8 cellular contexts compared by ENCODE assay signal in the genomic region with DNA sequence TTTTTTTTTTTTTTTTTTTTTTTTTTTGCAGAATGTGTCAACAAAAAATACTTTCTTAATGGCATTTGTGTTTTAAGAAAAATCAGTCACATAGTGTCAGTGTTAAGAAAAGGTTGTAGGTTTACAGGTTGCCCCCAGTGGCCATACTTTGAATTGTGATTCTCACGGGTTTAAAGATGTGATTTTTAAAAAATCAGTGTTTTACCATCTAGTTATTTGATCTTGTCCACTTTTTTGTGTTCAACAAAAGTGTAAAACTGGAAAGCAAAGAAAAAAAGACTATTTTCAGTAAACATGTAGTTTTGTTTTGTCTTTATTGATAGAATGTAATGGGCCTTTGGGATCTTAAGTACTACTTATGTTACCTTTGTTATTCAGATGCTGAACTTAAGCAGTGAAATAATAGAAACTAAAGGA. TPM values are rescaled to one million over a fixed set of nuclear protein-coding genes. Genes with fewer than 3 reads are reported as not detected.
A peak's percentile ranks its signal among the peaks of the same experiment; 100 is the strongest.
DNase-seq lines count a peak whose midpoint lies in the region; ATAC-seq, FAIRE-seq and TF ChIP-seq lines count a peak whose summit lies in the region.

No MANE protein-coding gene starts in this region.

- DNase-seq in stimulated activated CD4-positive, alpha-beta T cell treated with anti-CD3 and anti-CD28 coated beads, Interleukin-4, amount 100 ng/mL, for 1 hour, result peak; percentile 4
- no peak for DNase-seq in stimulated activated CD4-positive, alpha-beta T cell treated with anti-CD3 and anti-CD28 coated beads, Interleukin-1b, Interleukin-23, amount 100 ng/mL, for 48 hours
- DNase-seq in IMR-90, result peak; percentile 35
- peak; percentile 46 for DNase-seq in activated naive CD4-positive, alpha-beta T cell treated with anti-CD3 and anti-CD28 coated beads, Interleukin-2, amount 10 ng/mL, durations not matched to agents 7 days and 5 days
- no peak for DNase-seq in kidney
- no peak for DNase-seq in NCI-H2081 treated with DMSO at 0.1 percent for 48 hours (lab: John Stamatoyannopoulos, UW)
- DNase-seq in vagina (ENCODE audit: extremely low spot score in 2 of 2), result no peak
- no peak for DNase-seq in NCI-H1694 (lab: John Stamatoyannopoulos, UW)

- H3K27me3 ChIP-seq in IMR-90 (ENCODE audit: control insufficient read depth, insufficient read depth, low read length), result no peaks in the 10 kb centered on the region
- no peaks in the 10 kb centered on the region for H3K27me3 ChIP-seq in vagina

- H2BK5ac ChIP-seq in IMR-90 (ENCODE audit: low read depth, low read length, poor library complexity, severe bottlenecking), result no peak overlapping the region

- H2BK20ac ChIP-seq in IMR-90 (ENCODE audit: low read depth, low read length), result no peak overlapping the region

- peaks cover 37% of the 10 kb centered on the region for H3K36me3 Mint-ChIP-seq in activated naive CD4-positive, alpha-beta T cell treated with anti-CD3 and anti-CD28 coated beads, Interleukin-2, amount 10 ng/mL, durations not matched to agents 7 days and 5 days

- no peaks in the 10 kb centered on the region for H3K9me1 ChIP-seq in IMR-90 (ENCODE audit: insufficient read depth, low read length)

- H4K8ac ChIP-seq in IMR-90 (ENCODE audit: low read depth in 2 of 2, low read length in 2 of 2), result no peak overlapping the region

- H3K9me3 ChIP-seq in IMR-90 (ENCODE audit: control insufficient read depth, insufficient read depth, low read length), result 0 out of 2 replicates have a peak, but pooled peaks cover 2% of the 10 kb centered on the region
- H3K9me3 ChIP-seq in kidney (ENCODE audit: control insufficient read depth in 1 of 2, low read length in 2 of 2), result no peaks in the 10 kb centered on the region
- H3K9me3 ChIP-seq in vagina, result no peaks in the 10 kb centered on the region

- BruUV-seq in IMR-90 (replicated peaks; lab: Mats Ljungman, UMichigan), result no TSS peak

- peaks cover 15% of the 10 kb centered on the region for H3K4me1 Mint-ChIP-seq in activated naive CD4-positive, alpha-beta T cell treated with anti-CD3 and anti-CD28 coated beads, Interleukin-2, amount 10 ng/mL, durations not matched to agents 7 days and 5 days

- H3K23ac ChIP-seq in IMR-90 (ENCODE audit: low read depth, low read length), result no peak overlapping the region

- H4K5ac ChIP-seq in IMR-90 (ENCODE audit: low read depth, low read length), result no peak overlapping the region

- intact Hi-C loops in IMR-90 (cut with micrococcal nuclease) (no loop called here), kidney (cut with DNase I) (no loop called here), vagina (cut with DNase I) (no loop called here)

- no peak overlapping the region for H3K56ac ChIP-seq in IMR-90 (ENCODE audit: extremely low read depth, insufficient read depth, low read length)

- dilution Hi-C loops in IMR-90 (cut with HindIII; ENCODE audit: low sequenced_read_pairs, unreplicated experiment), result no loop called here

- H3K79me1 ChIP-seq in IMR-90 (ENCODE audit: low read depth in 1 of 2, low read length in 2 of 2), result no peaks in the 10 kb centered on the region; a peak in 1 of 4 replicates

- H3K9ac ChIP-seq in IMR-90 (ENCODE audit: low read depth, low read length), result no peak overlapping the region
- no peak overlapping the region for H3K9ac ChIP-seq in kidney (ENCODE audit: low read length in 2 of 2)

- H2AK5ac ChIP-seq in IMR-90 (ENCODE audit: low read depth, low read length), result no peak overlapping the region

- H3K27me3 Mint-ChIP-seq in activated naive CD4-positive, alpha-beta T cell treated with anti-CD3 and anti-CD28 coated beads, Interleukin-2, amount 10 ng/mL, durations not matched to agents 7 days and 5 days, result no peaks in the 10 kb centered on the region

- no peak overlapping the region for H3K4me3 Mint-ChIP-seq in activated naive CD4-positive, alpha-beta T cell treated with anti-CD3 and anti-CD28 coated beads, Interleukin-2, amount 10 ng/mL, durations not matched to agents 7 days and 5 days

- POLR2A ChIA-PET in IMR-90 (lab: Charles Lee; ENCODE audit: unreplicated experiment), result no interaction called here

- in situ Hi-C loops in IMR-90 (cut with MboI; ENCODE audit: low sequenced_read_pairs), result no loop called here

- 0 out of 2 replicates have a peak, but pooled peaks have one; percentile 49 for ATAC-seq in IMR-90 (ENCODE audit: low read depth)

- H2AFZ ChIP-seq in IMR-90 (replicated peaks; ENCODE audit: low read length, poor library complexity), result no peak overlapping the region

- H3K27ac ChIP-seq in IMR-90 (ENCODE audit: insufficient read depth, low read length) (no peak overlapping the region), kidney (ENCODE audit: low read depth in 2 of 2, low read length in 2 of 2) (no peak overlapping the region), vagina (no peak overlapping the region)

- H2AK9ac ChIP-seq in IMR-90 (replicated peaks; ENCODE audit: low read depth, low read length, poor library complexity), result no peak overlapping the region

- no peak overlapping the region for H2BK15ac ChIP-seq in IMR-90 (ENCODE audit: low read depth, low read length)

- no peaks in the 10 kb centered on the region for H4K20me1 ChIP-seq in IMR-90 (ENCODE audit: insufficient read depth, low read length)

- no peak overlapping the region for H4K91ac ChIP-seq in IMR-90 (ENCODE audit: insufficient read depth, low read depth, low read length)

- H3K18ac ChIP-seq in IMR-90 (ENCODE audit: low read depth, low read length), result no peak overlapping the region

- FAIRE-seq in kidney (lab: Jason Lieb, UNC), result peak; percentile 77

- TF ChIP-seq POLR2A in IMR-90 (IDR thresholded peaks at IDR 0.05; ENCODE audit: low read depth, low read length), result no peak
- TF ChIP-seq POLR2A in vagina (IDR thresholded peaks at IDR 0.05), result no peak

- H3K4me3 ChIP-seq in IMR-90 (ENCODE audit: insufficient read depth, low read depth, low read length), result no peak overlapping the region
- no peak overlapping the region for H3K4me3 ChIP-seq in kidney (ENCODE audit: low read length in 2 of 2)
- no peak overlapping the region for H3K4me3 ChIP-seq in vagina

- TF ChIP-seq CTCF in IMR-90 (conservative IDR thresholded peaks at IDR 0.05; ENCODE audit: low read depth, low read length) (peak; percentile 48), kidney (IDR thresholded peaks at IDR 0.05; ENCODE audit: borderline replicate concordance, extremely low read depth, insufficient read depth) (peak; percentile 40), vagina (IDR thresholded peaks at IDR 0.05) (peak in 1 of 3 experiments; percentile 31)

- no peak overlapping the region for H3K27ac Mint-ChIP-seq in activated naive CD4-positive, alpha-beta T cell treated with anti-CD3 and anti-CD28 coated beads, Interleukin-2, amount 10 ng/mL, durations not matched to agents 7 days and 5 days

- H3K4ac ChIP-seq in IMR-90 (ENCODE audit: low read depth, low read length), result no peak overlapping the region

- no peak overlapping the region for H3K14ac ChIP-seq in IMR-90 (replicated peaks; ENCODE audit: low read depth, low read length)

- H2BK120ac ChIP-seq in IMR-90 (ENCODE audit: low read depth, low read length), result no peak overlapping the region

- H3K4me1 ChIP-seq in IMR-90 (ENCODE audit: control insufficient read depth, insufficient read depth, low read length), result no peaks in the 10 kb centered on the region
- H3K4me1 ChIP-seq in kidney (ENCODE audit: control insufficient read depth in 1 of 2, insufficient read depth in 1 of 2, low read depth in 1 of 2, low read length in 2 of 2), result no peaks in the 10 kb centered on the region
- no peaks in the 10 kb centered on the region for H3K4me1 ChIP-seq in vagina

- H3K4me2 ChIP-seq in IMR-90 (ENCODE audit: low read depth, low read length), result no peak overlapping the region

- CTCF ChIA-PET in IMR-90 (lab: Yijun Ruan, JAX), result no interaction called here
- CTCF ChIA-PET in activated naive CD4-positive, alpha-beta T cell treated with anti-CD3 and anti-CD28 coated beads, Interleukin-2, amount 10 ng/mL, durations not matched to agents 7 days and 5 days (lab: Charles Lee), result interaction anchor here (0.8 to 1.8 kb wide), 5 partner anchors 16 to 69 kb away, joined by 3 to 4 read pairs (median 4); partner anchors contain the start of gene DCLRE1C

- WGBS in IMR-90 (ENCODE audit: extremely low coverage in 2 of 2, insufficient read length in 1 of 2), 2 experiments, result no CpG with 5 or more reads among the region's 1 CpG

- H3K9me3 Mint-ChIP-seq in activated naive CD4-positive, alpha-beta T cell treated with anti-CD3 and anti-CD28 coated beads, Interleukin-2, amount 10 ng/mL, durations not matched to agents 7 days and 5 days, result peaks cover 2% of the 10 kb centered on the region

- peaks cover 19% of the 10 kb centered on the region for H3K36me3 ChIP-seq in IMR-90 (ENCODE audit: control insufficient read depth, insufficient read depth, low read length)
- H3K36me3 ChIP-seq in kidney (ENCODE audit: control insufficient read depth in 1 of 2, insufficient read depth in 2 of 2, low read length in 2 of 2), result peaks cover 0 to 4% of the 10 kb centered on the region in 2 donors
- peaks cover 0 to 40% of the 10 kb centered on the region in 2 donors for H3K36me3 ChIP-seq in vagina

- TF ChIP-seq RAD21 in IMR-90 (IDR thresholded peaks at IDR 0.05; ENCODE audit: low read length), result peak; percentile 39

TF ChIP-seq in IMR-90, 13 proteins besides CTCF, POLR2A, EP300 and RAD21:
- TF ChIP-seq NFE2L2 (IDR thresholded peaks at IDR 0.05; ENCODE audit: low read depth, low read length), result no peak
- TF ChIP-seq SMC3 (IDR thresholded peaks at IDR 0.05; ENCODE audit: low read depth, low read length), result 0 out of 2 replicates have a peak, but pooled peaks have one; percentile 4
TF ChIP-seq in IMR-90: peak in this region for 1.

RNA-seq across cellular contexts. Expression of gene SUV39H2, which starts 25.7 kb away (rescaled TPM):
- total RNA-seq in IMR-90 (2012; rRNA removed), result 14.5 and 23.3 TPM in 2 replicates
- polyA plus RNA-seq in IMR-90 (2012; rRNA removed), result 3.6 and 5.3 TPM in 2 replicates
- 0.40 and 0.76 TPM in 2 replicates for polyA plus RNA-seq in IMR-90 (2012; cell fraction: cytosol; rRNA removed)
- polyA plus RNA-seq in IMR-90 (2012; cell fraction: nucleus; rRNA removed; ENCODE audit: low replicate concordance), result 0.23 and 2.1 TPM in 2 replicates
- 5.1 TPM for total RNA-seq in kidney
- 3.8 TPM for polyA plus RNA-seq in kidney (ENCODE audit: insufficient read depth, low read depth, low replicate concordance)
- 6.9 TPM for total RNA-seq in vagina

RNA-seq across cellular contexts. Expression of gene DCLRE1C, which starts 49.6 kb away (rescaled TPM):
- total RNA-seq in IMR-90 (2012; rRNA removed) (8.1 TPM in 2 replicates), kidney (17.0 TPM), vagina (13.5 TPM)
- polyA plus RNA-seq in IMR-90 (2012; rRNA removed) (2.6 and 2.9 TPM in 2 replicates), kidney (ENCODE audit: insufficient read depth, low read depth, low replicate concordance) (2.0 TPM)
- polyA plus RNA-seq in IMR-90 (2012; cell fraction: cytosol; rRNA removed), result 0.64 and 0.77 TPM in 2 replicates
- 1.4 and 13.9 TPM in 2 replicates for polyA plus RNA-seq in IMR-90 (2012; cell fraction: nucleus; rRNA removed; ENCODE audit: low replicate concordance)

RNA-seq across cellular contexts. Expression of gene MEIG1, which starts 54.9 kb away (rescaled TPM):
- total RNA-seq in IMR-90 (2012; rRNA removed) (not detected in 2 replicates), kidney (not detected), vagina (not detected)
- polyA plus RNA-seq in IMR-90 (2012; rRNA removed) (not detected in 2 replicates), kidney (ENCODE audit: insufficient read depth, low read depth, low replicate concordance) (1.4 TPM)
- 0.17 TPM in 1 of 2 replicates, not detected in the other for polyA plus RNA-seq in IMR-90 (2012; cell fraction: cytosol; rRNA removed)
- not detected in 2 replicates for polyA plus RNA-seq in IMR-90 (2012; cell fraction: nucleus; rRNA removed; ENCODE audit: low replicate concordance)

Comparison
In these comparisons a context has a peak if more than half of its experiments do, and no peak if none do; other contexts are left out.
1. DNase-seq: peak in stimulated activated CD4-positive, alpha-beta T cell treated with anti-CD3 and anti-CD28 coated beads, Interleukin-4, amount 100 ng/mL, for 1 hour (single experiment), IMR-90 (single experiment) and activated naive CD4-positive, alpha-beta T cell treated with anti-CD3 and anti-CD28 coated beads, Interleukin-2, amount 10 ng/mL, durations not matched to agents 7 days and 5 days (single experiment); none in stimulated activated CD4-positive, alpha-beta T cell treated with anti-CD3 and anti-CD28 coated beads, Interleukin-1b, Interleukin-23, amount 100 ng/mL, for 48 hours (single experiment), kidney (single experiment), NCI-H2081 treated with DMSO at 0.1 percent for 48 hours (single experiment), vagina (0 of 2) and NCI-H1694 (single experiment).